ENCODE assay signal across 8 cellular contexts in the genomic region with DNA sequence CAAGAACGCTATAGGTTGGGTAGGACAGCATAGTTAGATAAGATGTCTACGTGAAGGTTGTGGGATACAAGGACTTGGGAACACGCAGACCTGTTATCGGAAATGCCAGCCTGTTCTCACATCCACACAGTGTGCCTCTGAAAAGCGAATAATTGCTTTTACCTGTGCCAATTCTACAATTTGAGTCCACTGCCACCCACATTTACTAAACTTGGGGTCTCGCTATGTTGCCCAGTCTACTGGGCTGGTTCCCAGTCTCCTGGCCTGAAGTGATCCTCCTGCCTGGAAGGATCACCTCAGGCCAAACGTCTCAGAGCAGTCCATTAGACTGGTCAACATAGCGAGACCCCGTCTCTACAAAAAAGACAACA. TPM values are rescaled to one million over a fixed set of nuclear protein-coding genes. Genes with fewer than 3 reads are reported as not detected.
A peak's percentile ranks its signal among the peaks of the same experiment; 100 is the strongest.
DNase-seq lines count a peak whose midpoint lies in the region; ATAC-seq and TF ChIP-seq lines count a peak whose summit lies in the region.

No MANE protein-coding gene starts in this region.

- CTCF ChIA-PET in Calu3 (lab: Charles Lee): no interaction called here

- H3K27me3 ChIP-seq in Peyer's patch: no peaks in the 10 kb centered on the region

- H3K4me1 Mint-ChIP-seq in Calu3 (ENCODE audit: low read depth, unreplicated experiment): no peaks in the 10 kb centered on the region
- peaks cover 13% of the 10 kb centered on the region for H3K4me1 Mint-ChIP-seq in osteocyte (ENCODE audit: unreplicated experiment)

- intact Hi-C loops in Calu3 (cut with micrococcal nuclease; ENCODE audit: unreplicated experiment): loop anchor here (10.0 kb wide), 1 partner anchor 68 kb away; no protein-coding TSS in a partner anchor

- H3K27me3 Mint-ChIP-seq in Calu3 (ENCODE audit: unreplicated experiment) (no peaks in the 10 kb centered on the region), osteocyte (ENCODE audit: unreplicated experiment) (no peaks in the 10 kb centered on the region)

- no peak for DNase-seq in Calu3
- DNase-seq in Peyer's patch: no peak
- DNase-seq in epithelial cell of prostate (ENCODE audit: low read depth, low spot score): no peak
- no peak for DNase-seq in osteocyte (ENCODE audit: extremely low spot score, unreplicated experiment)
- no peak for DNase-seq in LoVo (ENCODE audit: low spot score)
- no peak for DNase-seq in GM19238 (ENCODE audit: insufficient read length, low spot score)
- no peak for DNase-seq in activated CD4-positive, CD25-positive, alpha-beta regulatory T cell (lab: John Stamatoyannopoulos, UW)

- TF ChIP-seq CTCF in Calu3 (IDR thresholded peaks at IDR 0.05; ENCODE audit: unreplicated experiment): no peak
- no peak for TF ChIP-seq CTCF in Peyer's patch (IDR thresholded peaks at IDR 0.05)
- no peak for TF ChIP-seq CTCF in osteocyte (IDR thresholded peaks at IDR 0.05)

- H3K4me3 ChIP-seq in Peyer's patch: peak overlapping the region; percentile 73 to 99 (median 91)

- peaks cover 0 to 15% (median 0%) of the 10 kb centered on the region in 4 donors for H3K4me1 ChIP-seq in Peyer's patch

- ATAC-seq in HG03159 (IDR thresholded peaks at IDR 0.05; ENCODE audit: unreplicated experiment): no peak

- no peak for TF ChIP-seq POLR2A in Peyer's patch (IDR thresholded peaks at IDR 0.05)

- TSS peak; percentile 98 for BruUV-seq in Calu3 (replicated peaks; lab: Mats Ljungman, UMichigan)

- H3K27ac ChIP-seq in Peyer's patch (peak overlapping the region; percentile 98 to 100 (median 99)), epithelial cell of prostate (peak overlapping the region; percentile 96)

- no peaks in the 10 kb centered on the region for H3K9me3 ChIP-seq in Peyer's patch

- H3K4me3 Mint-ChIP-seq in Calu3 (ENCODE audit: low read depth, unreplicated experiment) (peak overlapping the region; percentile 91), osteocyte (ENCODE audit: unreplicated experiment) (peak overlapping the region; percentile 89)

- H3K36me3 ChIP-seq in Peyer's patch: no peaks in the 10 kb centered on the region

- H3K9me3 Mint-ChIP-seq in Calu3 (ENCODE audit: low read depth, unreplicated experiment) (no peaks in the 10 kb centered on the region), osteocyte (ENCODE audit: unreplicated experiment) (no peaks in the 10 kb centered on the region)

- peaks cover 28% of the 10 kb centered on the region for H3K36me3 Mint-ChIP-seq in Calu3 (ENCODE audit: insufficient read depth, unreplicated experiment)
- peaks cover 2% of the 10 kb centered on the region for H3K36me3 Mint-ChIP-seq in osteocyte (ENCODE audit: unreplicated experiment)

- H3K27ac Mint-ChIP-seq in Calu3 (ENCODE audit: unreplicated experiment): peak overlapping the region; percentile 99
- H3K27ac Mint-ChIP-seq in osteocyte (ENCODE audit: unreplicated experiment): peak overlapping the region; percentile 97

RNA-seq across cellular contexts. Expression of a gene that starts 0.8 kb away (rescaled TPM):
- total RNA-seq in Calu3 (2022) (15.3 and 16.9 TPM in 2 replicates), Peyer's patch (100 to 1,000 TPM in 1 of 4 donors, 10 to 100 TPM in 3; 17.5 to 111 (median 40.1) TPM), osteocyte (20.9 and 22.1 TPM in 2 replicates)
